11 cellular contexts compared by ENCODE assay signal in genomic region chr16:1167276-1168107, GRCh38. TPM values are rescaled to one million over a fixed set of nuclear protein-coding genes. Genes with fewer than 3 reads are reported as not detected.
DNase-seq lines count a peak whose midpoint lies in the region; TF ChIP-seq lines count a peak whose summit lies in the region.
"Had no signal": no experiment of that assay in that cellular context is flagged by ENCODE, and none has a peak within 500 bp of the region (broad histone marks: within the 10 kb centered on the region; RNA-seq: fewer than 3 reads in every experiment).

No MANE protein-coding gene starts in this region.

- no peaks in the 10 kb centered on the region for H3K4me1 Mint-ChIP-seq in progenitor cell of endocrine pancreas (ENCODE audit: low read depth)
- H3K4me1 Mint-ChIP-seq: activated naive CD8-positive, alpha-beta T cell treated with anti-CD3 and anti-CD28 coated beads for 36 hours had no signal

- H3K27me3 Mint-ChIP-seq in progenitor cell of endocrine pancreas = no peaks in the 10 kb centered on the region
- H3K27me3 Mint-ChIP-seq: activated naive CD8-positive, alpha-beta T cell treated with anti-CD3 and anti-CD28 coated beads for 36 hours had no signal

- no peak for TF ChIP-seq CTCF in esophagus muscularis mucosa (IDR thresholded peaks at IDR 0.05)
- no peak for TF ChIP-seq CTCF in progenitor cell of endocrine pancreas (IDR thresholded peaks at IDR 0.05; ENCODE audit: unreplicated experiment)

- peaks cover 0 to 29% (median 0%) of the 10 kb centered on the region in 4 donors for H3K27me3 ChIP-seq in esophagus muscularis mucosa

- no peaks in the 10 kb centered on the region for H3K9me3 Mint-ChIP-seq in progenitor cell of endocrine pancreas (ENCODE audit: low read depth)
- H3K9me3 Mint-ChIP-seq: activated naive CD8-positive, alpha-beta T cell treated with anti-CD3 and anti-CD28 coated beads for 36 hours had no signal

- intact Hi-C loops in esophagus muscularis mucosa (cut with DNase I) = no loop called here

- no peaks in the 10 kb centered on the region for H3K36me3 ChIP-seq in esophagus muscularis mucosa

- no peaks in the 10 kb centered on the region for H3K9me3 ChIP-seq in esophagus muscularis mucosa

- TF ChIP-seq POLR2A in esophagus muscularis mucosa (IDR thresholded peaks at IDR 0.05; ENCODE audit: low read depth) = no peak
- TF ChIP-seq POLR2A in erythroblast (IDR thresholded peaks at IDR 0.05; ENCODE audit: low read length) = no peak

- H3K4me1 ChIP-seq in esophagus muscularis mucosa = peaks cover 18 to 100% (median 100%) of the 10 kb centered on the region in 4 donors

- H3K36me3 Mint-ChIP-seq in progenitor cell of endocrine pancreas (ENCODE audit: insufficient read depth) = peaks cover 1% of the 10 kb centered on the region
- H3K36me3 Mint-ChIP-seq: activated naive CD8-positive, alpha-beta T cell treated with anti-CD3 and anti-CD28 coated beads for 36 hours had no signal

- peak overlapping the region; percentile 92 to 98 (median 94) for H3K27ac ChIP-seq in esophagus muscularis mucosa (replicated peaks in 1 of 4)

- WGBS in esophagus muscularis mucosa = 45% methylated on average over 34 of the region's 52 CpGs

- no peak overlapping the region for H3K4me3 ChIP-seq in esophagus muscularis mucosa

- H3K4me3 Mint-ChIP-seq in progenitor cell of endocrine pancreas (ENCODE audit: low read depth) = no peak overlapping the region
- H3K4me3 Mint-ChIP-seq: activated naive CD8-positive, alpha-beta T cell treated with anti-CD3 and anti-CD28 coated beads for 36 hours had no signal

- peak overlapping the region; percentile 16 for H3K27ac Mint-ChIP-seq in progenitor cell of endocrine pancreas
- H3K27ac Mint-ChIP-seq: activated naive CD8-positive, alpha-beta T cell treated with anti-CD3 and anti-CD28 coated beads for 36 hours had no signal

- peak; percentile 72 for DNase-seq in HT-29 (ENCODE audit: low spot score)
- peak; percentile 94 for DNase-seq in NCI-H2196 treated with DMSO at 0.1 percent for 48 hours (lab: John Stamatoyannopoulos, UW; ENCODE audit: unreplicated experiment)
- no peak for DNase-seq in esophagus muscularis mucosa (ENCODE audit: extremely low spot score)
- DNase-seq in progenitor cell of endocrine pancreas (ENCODE audit: low spot score, unreplicated experiment) = no peak
- DNase-seq in erythroblast (lab: John Stamatoyannopoulos, UW) = no peak
- no peak for DNase-seq in GF-D8 (lab: John Stamatoyannopoulos, UW)
- DNase-seq in hepatic stellate cell (ENCODE audit: low spot score) = no peak
- no peak for DNase-seq in OCI-M1 (lab: John Stamatoyannopoulos, UW)
- DNase-seq: activated naive CD8-positive, alpha-beta T cell treated with anti-CD3 and anti-CD28 coated beads for 36 hours had no signal

- no peak for TF ChIP-seq EP300 in esophagus muscularis mucosa (IDR thresholded peaks at IDR 0.05)

RNA-seq across cellular contexts. Expression of gene CACNA1H, which starts 14.6 kb away (rescaled TPM):
- 0.56 and 0.65 TPM in 2 replicates for total RNA-seq in HT-29 (2014; rRNA removed; shearing (Covaris generic))
- total RNA-seq in esophagus muscularis mucosa = 100 to 1,000 TPM; 225 to 361 (median 259) TPM
- total RNA-seq in progenitor cell of endocrine pancreas = 42.3 and 42.8 TPM in 2 replicates
- total RNA-seq: MCF 10A had no signal

RNA-seq across cellular contexts. Expression of gene TPSG1, which starts 57.6 kb away (rescaled TPM):
- 0.31 TPM in 1 of 2 replicates, not detected in the other for total RNA-seq in HT-29 (2014; rRNA removed; shearing (Covaris generic))
- total RNA-seq in esophagus muscularis mucosa (1 to 10 TPM in 2 of 4 donors, under 1 TPM in 2; 0.39 to 2.9 (median 1.00) TPM), progenitor cell of endocrine pancreas (not detected in 2 replicates)
- total RNA-seq: activated naive CD8-positive, alpha-beta T cell treated with anti-CD3 and anti-CD28 coated beads for 36 hours; kidney epithelial cell; MCF 10A had no signal

Comparison
In these comparisons a context has a peak if more than half of its experiments do, and no peak if none do; other contexts are left out.
1. DNase-seq: peak in HT-29 (single experiment) and NCI-H2196 treated with DMSO at 0.1 percent for 48 hours (single experiment); none in esophagus muscularis mucosa (single experiment), progenitor cell of endocrine pancreas (single experiment), erythroblast (0 of 2), GF-D8 (single experiment), hepatic stellate cell (single experiment) and OCI-M1 (single experiment).
2. RNA of gene CACNA1H, which starts 14.6 kb away (total RNA-seq): 225 to 361 TPM in esophagus muscularis mucosa and 42.3 to 42.8 TPM in progenitor cell of endocrine pancreas; 0.56 to 0.65 TPM in HT-29; every median in the first group is over 10 times any median in the second.